In genomic region chr13:112242777-112243176, GRCh38 we compare ENCODE assay signal across 30 cellular contexts.
"Had no signal": no experiment of that assay in that cellular context is flagged by ENCODE, and none has a peak within 500 bp of the region (broad histone marks: within the 10 kb centered on the region; RNA-seq: fewer than 3 reads in every experiment).

No MANE protein-coding gene starts in this region.

- H3K4me1 ChIP-seq: SJSA1 had no signal

- H3K4me3 ChIP-seq: SJSA1 had no signal

- H3K36me3 Mint-ChIP-seq: activated naive CD8-positive, alpha-beta T cell; brain; IgD-negative memory B cell had no signal

- ATAC-seq: activated CD4-positive, CD25-positive, alpha-beta regulatory T cell treated with anti-CD3 and anti-CD28 coated beads, Interleukin-2, amount 50 U/mL, for 24 hours; activated CD8-positive, alpha-beta T cell treated with anti-CD3 and anti-CD28 coated beads for 36 hours; activated T-helper 17 cell treated with anti-CD3 and anti-CD28 coated beads, Interleukin-2, amount 50 U/mL, for 72 hours; Panc1; SK-N-SH treated with all-trans-retinoic acid at 6 μM for 48 hours had no signal

- H3K4me1 Mint-ChIP-seq: activated T-helper 17 cell treated with anti-CD3 and anti-CD28 coated beads, Interleukin-2, amount 50 U/mL, for 72 hours; IgD-negative memory B cell had no signal

- H3K27ac Mint-ChIP-seq: activated CD8-positive, alpha-beta T cell treated with anti-CD3 and anti-CD28 coated beads for 36 hours; activated naive CD4-positive, alpha-beta T cell treated with anti-CD3 and anti-CD28 coated beads for 36 hours; activated naive CD8-positive, alpha-beta T cell; activated T-helper 17 cell treated with anti-CD3 and anti-CD28 coated beads, Interleukin-2, amount 50 U/mL, for 72 hours; IgD-negative memory B cell had no signal

- DNase-seq: activated CD4-positive, alpha-beta T cell treated with anti-CD3 and anti-CD28 coated beads for 4 hours; activated CD8-positive, alpha-beta T cell treated with anti-CD3 and anti-CD28 coated beads for 36 hours; activated gamma-delta T cell; activated naive CD4-positive, alpha-beta T cell treated with anti-CD3 and anti-CD28 coated beads for 36 hours; activated T-cell treated with anti-CD3 and anti-CD28 coated beads for 4 hours; activated T-cell treated with anti-CD3 and anti-CD28 coated beads, Interleukin-2, amount 50 U/mL, for 48 hours; amygdala; KG1; NCI-H1048; NCI-H1417; NCI-H1930; NCI-H2107; NCI-H2171 treated with DMSO at 0.1 percent for 48 hours; NCI-H345; NCI-H510A; NCI-H526 treated with DMSO at 0.1 percent for 48 hours; NCI-H82; OCI-M1; Right ventricle myocardium superior; RPMI8226; SW 1271 had no signal

- H3K36me3 ChIP-seq: SJSA1 had no signal

- H3K4me3 Mint-ChIP-seq: activated CD8-positive, alpha-beta T cell treated with anti-CD3 and anti-CD28 coated beads for 36 hours; activated naive CD4-positive, alpha-beta T cell treated with anti-CD3 and anti-CD28 coated beads for 36 hours; activated naive CD8-positive, alpha-beta T cell; activated T-helper 17 cell treated with anti-CD3 and anti-CD28 coated beads, Interleukin-2, amount 50 U/mL, for 72 hours; brain; IgD-negative memory B cell had no signal

- FAIRE-seq: astrocyte had no signal

- H3K9me3 Mint-ChIP-seq: activated CD8-positive, alpha-beta T cell treated with anti-CD3 and anti-CD28 coated beads for 36 hours; activated naive CD4-positive, alpha-beta T cell treated with anti-CD3 and anti-CD28 coated beads for 36 hours; activated T-helper 17 cell treated with anti-CD3 and anti-CD28 coated beads, Interleukin-2, amount 50 U/mL, for 72 hours had no signal

- H3K27me3 Mint-ChIP-seq: activated CD8-positive, alpha-beta T cell treated with anti-CD3 and anti-CD28 coated beads for 36 hours; activated naive CD8-positive, alpha-beta T cell; activated T-helper 17 cell treated with anti-CD3 and anti-CD28 coated beads, Interleukin-2, amount 50 U/mL, for 72 hours had no signal

- H3K27ac ChIP-seq: SJSA1 had no signal
